15 cellular contexts compared by ENCODE assay signal in genomic region chr2:151862688-151863087, GRCh38. TPM values are rescaled to one million over a fixed set of nuclear protein-coding genes. Genes with fewer than 3 reads are reported as not detected.
DNase-seq lines count a peak whose midpoint lies in the region; ATAC-seq and TF ChIP-seq lines count a peak whose summit lies in the region.
"Had no signal": no experiment of that assay in that cellular context is flagged by ENCODE, and none has a peak within 500 bp of the region (broad histone marks: within the 10 kb centered on the region; RNA-seq: fewer than 3 reads in every experiment).

No MANE protein-coding gene starts in this region.

- no peaks in the 10 kb centered on the region for H3K27me3 ChIP-seq in spleen (replicated peaks in 1 of 7)

- H3K36me3 ChIP-seq in spleen: no peaks in the 10 kb centered on the region

- ATAC-seq in HG02588 (IDR thresholded peaks at IDR 0.05; ENCODE audit: unreplicated experiment) (peak; percentile 98), HG03457 (IDR thresholded peaks at IDR 0.05; ENCODE audit: unreplicated experiment) (peak; percentile 97)
- ATAC-seq: left ventricle myocardium superior had no signal

- H3K9me3 Mint-ChIP-seq in activated T-cell treated with anti-CD3 and anti-CD28 coated beads, Interleukin-2, amount 50 U/mL, for 24 hours: no peaks in the 10 kb centered on the region

- no peak overlapping the region for H3K4me3 ChIP-seq in spleen

- peaks cover 4% of the 10 kb centered on the region for H3K27me3 Mint-ChIP-seq in activated T-cell treated with anti-CD3 and anti-CD28 coated beads, Interleukin-2, amount 50 U/mL, for 24 hours
- H3K27me3 Mint-ChIP-seq: activated naive CD8-positive, alpha-beta T cell had no signal

- H3K4me1 Mint-ChIP-seq in activated T-cell treated with anti-CD3 and anti-CD28 coated beads, Interleukin-2, amount 50 U/mL, for 24 hours (ENCODE audit: low read depth): no peaks in the 10 kb centered on the region

- intact Hi-C loops in spleen (cut with DNase I; ENCODE audit: low total_unique reads): no loop called here

- no peak overlapping the region for H3K27ac ChIP-seq in spleen
- H3K27ac ChIP-seq: 22Rv1, epithelial cell of prostate had no signal

- H3K27ac Mint-ChIP-seq in activated T-cell treated with anti-CD3 and anti-CD28 coated beads, Interleukin-2, amount 50 U/mL, for 24 hours: no peak overlapping the region
- H3K27ac Mint-ChIP-seq: activated naive CD8-positive, alpha-beta T cell had no signal

- H3K4me1 ChIP-seq in spleen: no peaks in the 10 kb centered on the region

- DNase-seq in DMS53 (lab: John Stamatoyannopoulos, UW) (peak; percentile 16), DMS53 treated with DMSO at 0.1 percent for 48 hours (lab: John Stamatoyannopoulos, UW; ENCODE audit: unreplicated experiment) (no peak), renal cortical epithelial cell (ENCODE audit: low read depth) (peak; percentile 97), spleen (no peak)
- no peak for DNase-seq in activated T-cell treated with anti-CD3 and anti-CD28 coated beads, Interleukin-2, amount 50 U/mL, for 24 hours
- DNase-seq in effector CD4-positive, alpha-beta T cell: no peak
- DNase-seq: GDM1, IMR-90, left ventricle myocardium superior, NCI-H774 had no signal

- no peaks in the 10 kb centered on the region for H3K36me3 Mint-ChIP-seq in activated T-cell treated with anti-CD3 and anti-CD28 coated beads, Interleukin-2, amount 50 U/mL, for 24 hours (ENCODE audit: low read depth)

- H3K4me3 Mint-ChIP-seq in activated T-cell treated with anti-CD3 and anti-CD28 coated beads, Interleukin-2, amount 50 U/mL, for 24 hours: no peak overlapping the region
- H3K4me3 Mint-ChIP-seq: activated naive CD8-positive, alpha-beta T cell had no signal

- H3K9me3 ChIP-seq in spleen: no peaks in the 10 kb centered on the region

- no peak for TF ChIP-seq POLR2A in spleen (IDR thresholded peaks at IDR 0.05)

- no peak for TF ChIP-seq CTCF in spleen (IDR thresholded peaks at IDR 0.05 in 8 of 11, conservative IDR thresholded peaks at IDR 0.05 in 3 of 11)

- WGBS in spleen, 5 donors: 78 to 95% (median 85%) methylated on average over 3 of the region's 3 CpGs

RNA-seq across cellular contexts. Expression of gene ARL5A, which starts 34.5 kb away (rescaled TPM):
- total RNA-seq in renal cortical epithelial cell: 85.4 and 97.2 TPM in 2 replicates
- total RNA-seq in spleen: 10 to 100 TPM; 38.6 to 89.9 (median 50.5) TPM
- 10 to 100 TPM in 2 of 3 donors, 1 to 10 TPM in 1; 9.5 to 14.7 (median 13.6) TPM for polyA plus RNA-seq in spleen

Comparison
In these comparisons a context has a peak if more than half of its experiments do, and no peak if none do; other contexts are left out.
1. DNase-seq: peak in DMS53 (single experiment) and renal cortical epithelial cell (single experiment); none in DMS53 treated with DMSO at 0.1 percent for 48 hours (single experiment), spleen (single experiment), activated T-cell treated with anti-CD3 and anti-CD28 coated beads, Interleukin-2, amount 50 U/mL, for 24 hours (single experiment) and effector CD4-positive, alpha-beta T cell (single experiment).